ENCODE assay signal across 19 cellular contexts in genomic region chr14:55276736-55277135, GRCh38.
"Had no signal": no experiment of that assay in that cellular context is flagged by ENCODE, and none has a peak within 500 bp of the region (broad histone marks: within the 10 kb centered on the region; RNA-seq: fewer than 3 reads in every experiment).

No MANE protein-coding gene starts in this region.

- DNase-seq: activated CD4-positive, alpha-beta memory T cell treated with anti-CD3 and anti-CD28 coated beads for 36 hours; activated CD4-positive, alpha-beta T cell treated with anti-CD3 and anti-CD28 coated beads for 4 hours; activated naive CD4-positive, alpha-beta T cell; activated naive CD8-positive, alpha-beta T cell treated with anti-CD3 and anti-CD28 coated beads, Interleukin-2, amount 10 ng/mL, durations not matched to agents 7 days and 5 days; activated T-cell treated with anti-CD3 and anti-CD28 coated beads for 4 hours; body of pancreas; caudate nucleus; dorsolateral prefrontal cortex; foreskin fibroblast; kidney; left lung; retina; stimulated activated naive CD8-positive, alpha-beta T cell treated with anti-CD3 and anti-CD28 coated beads, Interleukin-15, Interleukin-2, amounts not matched to agents 100 U/mL and 50 U/mL, for 24 hours; substantia nigra; tibial artery had no signal

- H3K4me3 Mint-ChIP-seq: activated CD4-positive, alpha-beta memory T cell treated with anti-CD3 and anti-CD28 coated beads for 36 hours; nephron had no signal

- H3K9me3 Mint-ChIP-seq: activated CD4-positive, alpha-beta memory T cell treated with anti-CD3 and anti-CD28 coated beads for 36 hours; activated naive CD8-positive, alpha-beta T cell treated with anti-CD3 and anti-CD28 coated beads, Interleukin-2, amount 10 ng/mL, durations not matched to agents 7 days and 5 days; activated T-helper 17 cell treated with anti-CD3 and anti-CD28 coated beads, Interleukin-2, amount 50 U/mL, for 72 hours; nephron had no signal

- H3K27me3 Mint-ChIP-seq: activated CD4-positive, alpha-beta memory T cell treated with anti-CD3 and anti-CD28 coated beads for 36 hours; activated naive CD8-positive, alpha-beta T cell treated with anti-CD3 and anti-CD28 coated beads, Interleukin-2, amount 10 ng/mL, durations not matched to agents 7 days and 5 days; activated T-helper 17 cell treated with anti-CD3 and anti-CD28 coated beads, Interleukin-2, amount 50 U/mL, for 72 hours had no signal

- H3K9me3 ChIP-seq: body of pancreas, left lung, tibial artery had no signal

- H3K4me3 ChIP-seq: body of pancreas, dorsolateral prefrontal cortex, left lung, tibial artery had no signal

- FAIRE-seq: colon, kidney had no signal

- H3K36me3 ChIP-seq: left lung had no signal

- ATAC-seq: activated T-helper 17 cell treated with anti-CD3 and anti-CD28 coated beads, Interleukin-2, amount 50 U/mL, for 72 hours; body of pancreas; stimulated activated naive CD8-positive, alpha-beta T cell treated with anti-CD3 and anti-CD28 coated beads, Interleukin-15, Interleukin-2, amounts not matched to agents 100 U/mL and 50 U/mL, for 24 hours had no signal

- H3K27ac Mint-ChIP-seq: activated CD4-positive, alpha-beta memory T cell treated with anti-CD3 and anti-CD28 coated beads for 36 hours; activated naive CD8-positive, alpha-beta T cell treated with anti-CD3 and anti-CD28 coated beads, Interleukin-2, amount 10 ng/mL, durations not matched to agents 7 days and 5 days; activated T-helper 17 cell treated with anti-CD3 and anti-CD28 coated beads, Interleukin-2, amount 50 U/mL, for 72 hours had no signal

- H3K27me3 ChIP-seq: body of pancreas, dorsolateral prefrontal cortex, left lung, tibial artery had no signal

- H3K27ac ChIP-seq: dorsolateral prefrontal cortex, epithelial cell of prostate, left lung, tibial artery had no signal
